9 cellular contexts compared by ENCODE assay signal in the genomic region with DNA sequence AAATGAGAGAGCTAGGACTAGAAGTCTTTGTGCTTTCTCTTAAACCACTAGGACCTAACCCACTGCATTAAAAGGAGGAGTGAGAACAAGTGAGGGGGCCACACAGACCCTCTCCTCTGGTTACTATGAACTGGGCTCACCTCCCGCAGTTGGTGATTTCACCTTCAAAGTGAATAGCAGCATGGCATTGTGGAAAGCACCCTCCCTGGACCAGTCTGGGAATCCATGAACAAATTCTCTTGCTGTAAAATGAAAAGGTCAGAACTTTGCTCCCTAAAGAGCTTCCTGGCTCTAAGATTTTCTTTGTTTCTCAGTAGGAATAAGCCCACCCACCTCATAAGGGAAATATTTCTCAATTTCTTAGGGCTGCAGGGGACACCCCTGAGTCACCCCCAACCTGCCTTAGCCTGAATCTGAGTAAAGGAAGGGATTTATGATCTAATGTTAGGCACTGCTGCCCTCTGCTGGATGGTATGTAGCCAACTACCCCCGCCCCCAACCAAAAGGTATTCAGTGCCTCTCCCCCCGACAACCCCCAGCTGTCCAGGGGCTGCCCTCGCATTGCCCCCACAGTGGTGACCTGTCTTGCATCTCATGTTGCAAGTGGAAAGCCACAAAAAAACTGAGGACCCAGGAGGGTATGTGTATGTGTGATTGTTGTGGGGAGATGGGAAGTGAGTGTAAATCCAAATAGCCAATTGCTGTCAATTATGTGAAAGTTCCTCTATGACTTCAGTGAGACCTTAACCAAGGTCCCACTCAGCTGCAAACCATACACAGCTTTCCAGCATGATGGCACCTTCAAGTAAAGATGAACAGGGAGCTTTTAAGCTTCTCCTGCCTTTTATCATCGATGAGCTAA.
DNase-seq lines count a peak whose midpoint lies in the region; ATAC-seq and TF ChIP-seq lines count a peak whose summit lies in the region.
"Had no signal": no experiment of that assay in that cellular context is flagged by ENCODE, and none has a peak within 500 bp of the region (broad histone marks: within the 10 kb centered on the region; RNA-seq: fewer than 3 reads in every experiment).

No MANE protein-coding gene starts in this region.

- DNase-seq in SHP77 (lab: John Stamatoyannopoulos, UW) (peak; percentile 51 to 59), SHP77 treated with DMSO at 0.1 percent for 48 hours (lab: John Stamatoyannopoulos, UW) (no peak), NCI-H748 (lab: John Stamatoyannopoulos, UW; ENCODE audit: unreplicated experiment) (peak; percentile 75), activated T-cell treated with anti-CD3 and anti-CD28 coated beads for 1 hour (ENCODE audit: low read depth) (peak; percentile 6), fibroblast of mammary gland (ENCODE audit: low read depth) (peak; percentile 57), neural crest cell (ENCODE audit: low read depth, low spot score) (peak; percentile 66), uterus (peak; percentile 59 to 68)

- no peak for TF ChIP-seq POLR2A in uterus (IDR thresholded peaks at IDR 0.05)

- peak overlapping the region; percentile 11 to 47 for H3K27ac ChIP-seq in uterus
- H3K27ac ChIP-seq: BLaER1 treated with 17β-estradiol and CSF1 and Interleukin-3, amounts not matched to agents 10 nM and 100 nM had no signal

- H3K4me1 ChIP-seq in uterus = peaks cover 0 to 6% of the 10 kb centered on the region in 2 donors
- H3K4me1 ChIP-seq: BLaER1 treated with 17β-estradiol and CSF1 and Interleukin-3, amounts not matched to agents 10 nM and 100 nM had no signal

- peak; percentile 63 for TF ChIP-seq CTCF in fibroblast of mammary gland (conservative IDR thresholded peaks at IDR 0.05; ENCODE audit: control insufficient read depth, insufficient read depth, low read depth, low read length)
- TF ChIP-seq CTCF in neural crest cell (conservative IDR thresholded peaks at IDR 0.05) = peak; percentile 81
- TF ChIP-seq CTCF in uterus (IDR thresholded peaks at IDR 0.05) = peak; percentile 47 to 68 (median 55)

- H3K9me3 Mint-ChIP-seq in neural crest cell = no peaks in the 10 kb centered on the region

- H3K4me3 ChIP-seq in fibroblast of mammary gland (ENCODE audit: control insufficient read depth, low read depth, low read length) = no peak overlapping the region
- H3K4me3 ChIP-seq in uterus = no peak overlapping the region
- H3K4me3 ChIP-seq: BLaER1 treated with 17β-estradiol and CSF1 and Interleukin-3, amounts not matched to agents 10 nM and 100 nM had no signal

- peaks cover 13% of the 10 kb centered on the region for H3K4me1 Mint-ChIP-seq in neural crest cell

- H3K27me3 Mint-ChIP-seq in neural crest cell (ENCODE audit: low read depth) = no peaks in the 10 kb centered on the region

- ATAC-seq in HG03432 (IDR thresholded peaks at IDR 0.05; ENCODE audit: unreplicated experiment) = peak; percentile 58

- no peaks in the 10 kb centered on the region for H3K36me3 ChIP-seq in uterus
- H3K36me3 ChIP-seq: BLaER1 treated with 17β-estradiol and CSF1 and Interleukin-3, amounts not matched to agents 10 nM and 100 nM had no signal

- no peaks in the 10 kb centered on the region for H3K27me3 ChIP-seq in uterus
- H3K27me3 ChIP-seq: BLaER1 treated with 17β-estradiol and CSF1 and Interleukin-3, amounts not matched to agents 10 nM and 100 nM had no signal

- H3K36me3 Mint-ChIP-seq in neural crest cell (ENCODE audit: low read depth) = no peaks in the 10 kb centered on the region

- intact Hi-C loops in uterus (cut with DNase I; ENCODE audit: low total_unique reads) = no loop called here

- no peak overlapping the region for H3K27ac Mint-ChIP-seq in neural crest cell (ENCODE audit: unreplicated experiment)

- H3K4me3 Mint-ChIP-seq in neural crest cell = no peak overlapping the region

- H3K9me3 ChIP-seq in uterus = no peaks in the 10 kb centered on the region
- H3K9me3 ChIP-seq: BLaER1 treated with 17β-estradiol and CSF1 and Interleukin-3, amounts not matched to agents 10 nM and 100 nM had no signal
